In genomic region chr3:114214542-114215341, GRCh38 we compare ENCODE assay signal across 2 cellular contexts.
TF ChIP-seq lines count a peak whose summit lies in the region.

No MANE protein-coding gene starts in this region.

TF ChIP-seq in liver, 16 proteins besides CTCF, POLR2A, EP300 and RAD21:
- TF ChIP-seq FOXA2 (IDR thresholded peaks at IDR 0.05) (no peak), HNF4A (conservative IDR thresholded peaks at IDR 0.05) (no peak), SP1 (IDR thresholded peaks at IDR 0.05) (no peak), JUND (IDR thresholded peaks at IDR 0.05) (no peak), ATF3 (IDR thresholded peaks at IDR 0.05) (no peak), GABPA (IDR thresholded peaks at IDR 0.05 in 1 of 2, conservative IDR thresholded peaks at IDR 0.05 in 1 of 2) (no peak), RXRA (IDR thresholded peaks at IDR 0.05) (no peak), HNF4G (IDR thresholded peaks at IDR 0.05) (no peak), FOXA1 (IDR thresholded peaks at IDR 0.05) (no peak), YY1 (IDR thresholded peaks at IDR 0.05) (no peak), NR2F2 (IDR thresholded peaks at IDR 0.05) (no peak), TAF1 (conservative IDR thresholded peaks at IDR 0.05) (no peak), EGR1 (IDR thresholded peaks at IDR 0.05; ENCODE audit: low read depth in 2 of 2) (no peak), ZBTB33 (IDR thresholded peaks at IDR 0.05) (no peak)
- TF ChIP-seq, protein P1, sequence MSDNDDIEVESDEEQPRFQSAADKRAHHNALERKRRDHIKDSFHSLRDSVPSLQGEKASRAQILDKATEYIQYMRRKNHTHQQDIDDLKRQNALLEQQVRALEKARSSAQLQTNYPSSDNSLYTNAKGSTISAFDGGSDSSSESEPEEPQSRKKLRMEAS (IDR thresholded peaks at IDR 0.05), result no peak
- TF ChIP-seq, protein P2, sequence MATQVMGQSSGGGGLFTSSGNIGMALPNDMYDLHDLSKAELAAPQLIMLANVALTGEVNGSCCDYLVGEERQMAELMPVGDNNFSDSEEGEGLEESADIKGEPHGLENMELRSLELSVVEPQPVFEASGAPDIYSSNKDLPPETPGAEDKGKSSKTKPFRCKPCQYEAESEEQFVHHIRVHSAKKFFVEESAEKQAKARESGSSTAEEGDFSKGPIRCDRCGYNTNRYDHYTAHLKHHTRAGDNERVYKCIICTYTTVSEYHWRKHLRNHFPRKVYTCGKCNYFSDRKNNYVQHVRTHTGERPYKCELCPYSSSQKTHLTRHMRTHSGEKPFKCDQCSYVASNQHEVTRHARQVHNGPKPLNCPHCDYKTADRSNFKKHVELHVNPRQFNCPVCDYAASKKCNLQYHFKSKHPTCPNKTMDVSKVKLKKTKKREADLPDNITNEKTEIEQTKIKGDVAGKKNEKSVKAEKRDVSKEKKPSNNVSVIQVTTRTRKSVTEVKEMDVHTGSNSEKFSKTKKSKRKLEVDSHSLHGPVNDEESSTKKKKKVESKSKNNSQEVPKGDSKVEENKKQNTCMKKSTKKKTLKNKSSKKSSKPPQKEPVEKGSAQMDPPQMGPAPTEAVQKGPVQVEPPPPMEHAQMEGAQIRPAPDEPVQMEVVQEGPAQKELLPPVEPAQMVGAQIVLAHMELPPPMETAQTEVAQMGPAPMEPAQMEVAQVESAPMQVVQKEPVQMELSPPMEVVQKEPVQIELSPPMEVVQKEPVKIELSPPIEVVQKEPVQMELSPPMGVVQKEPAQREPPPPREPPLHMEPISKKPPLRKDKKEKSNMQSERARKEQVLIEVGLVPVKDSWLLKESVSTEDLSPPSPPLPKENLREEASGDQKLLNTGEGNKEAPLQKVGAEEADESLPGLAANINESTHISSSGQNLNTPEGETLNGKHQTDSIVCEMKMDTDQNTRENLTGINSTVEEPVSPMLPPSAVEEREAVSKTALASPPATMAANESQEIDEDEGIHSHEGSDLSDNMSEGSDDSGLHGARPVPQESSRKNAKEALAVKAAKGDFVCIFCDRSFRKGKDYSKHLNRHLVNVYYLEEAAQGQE (IDR thresholded peaks at IDR 0.05), result no peak
TF ChIP-seq in liver: peak in this region for 0.

TF ChIP-seq in HepG2, 621 proteins besides CTCF, POLR2A, EP300 and RAD21:
- TF ChIP-seq ZNF225 (CRISPR knock-in tag; IDR thresholded peaks at IDR 0.05), result no peak
- TF ChIP-seq ZBTB38 (CRISPR knock-in tag; IDR thresholded peaks at IDR 0.05), result no peak
- no peak for TF ChIP-seq KLF13 (CRISPR knock-in tag; IDR thresholded peaks at IDR 0.05)
- TF ChIP-seq ZNF18 (CRISPR knock-in tag; IDR thresholded peaks at IDR 0.05; ENCODE audit: insufficient replicate concordance), result no peak
- no peak for TF ChIP-seq GTF3A (CRISPR knock-in tag; conservative IDR thresholded peaks at IDR 0.05)
- no peak for TF ChIP-seq PTBP1 (IDR thresholded peaks at IDR 0.05; ENCODE audit: low read depth, low read length, poor library complexity, severe bottlenecking)
- TF ChIP-seq ZC3H4 (CRISPR knock-in tag; IDR thresholded peaks at IDR 0.05; ENCODE audit: borderline replicate concordance), result no peak
- no peak for TF ChIP-seq ZBTB7A (CRISPR knock-in tag; IDR thresholded peaks at IDR 0.05)
- no peak for TF ChIP-seq ZBED4 (CRISPR knock-in tag; IDR thresholded peaks at IDR 0.05; ENCODE audit: borderline replicate concordance)
- no peak for TF ChIP-seq POLR2G (IDR thresholded peaks at IDR 0.05; ENCODE audit: low read depth, low read length)
- no peak for TF ChIP-seq TFDP1 (CRISPR knock-in tag; IDR thresholded peaks at IDR 0.05; ENCODE audit: borderline replicate concordance)
- TF ChIP-seq HNRNPL (IDR thresholded peaks at IDR 0.05; ENCODE audit: low read depth, low read length), result no peak
- no peak for TF ChIP-seq SAFB2 (CRISPR knock-in tag; IDR thresholded peaks at IDR 0.05; ENCODE audit: borderline replicate concordance, low read depth)
- no peak for TF ChIP-seq FUBP1 (CRISPR knock-in tag; IDR thresholded peaks at IDR 0.05; ENCODE audit: borderline replicate concordance)
- TF ChIP-seq GLMP (CRISPR knock-in tag; IDR thresholded peaks at IDR 0.05; ENCODE audit: borderline replicate concordance), result no peak
- TF ChIP-seq, protein P3, sequence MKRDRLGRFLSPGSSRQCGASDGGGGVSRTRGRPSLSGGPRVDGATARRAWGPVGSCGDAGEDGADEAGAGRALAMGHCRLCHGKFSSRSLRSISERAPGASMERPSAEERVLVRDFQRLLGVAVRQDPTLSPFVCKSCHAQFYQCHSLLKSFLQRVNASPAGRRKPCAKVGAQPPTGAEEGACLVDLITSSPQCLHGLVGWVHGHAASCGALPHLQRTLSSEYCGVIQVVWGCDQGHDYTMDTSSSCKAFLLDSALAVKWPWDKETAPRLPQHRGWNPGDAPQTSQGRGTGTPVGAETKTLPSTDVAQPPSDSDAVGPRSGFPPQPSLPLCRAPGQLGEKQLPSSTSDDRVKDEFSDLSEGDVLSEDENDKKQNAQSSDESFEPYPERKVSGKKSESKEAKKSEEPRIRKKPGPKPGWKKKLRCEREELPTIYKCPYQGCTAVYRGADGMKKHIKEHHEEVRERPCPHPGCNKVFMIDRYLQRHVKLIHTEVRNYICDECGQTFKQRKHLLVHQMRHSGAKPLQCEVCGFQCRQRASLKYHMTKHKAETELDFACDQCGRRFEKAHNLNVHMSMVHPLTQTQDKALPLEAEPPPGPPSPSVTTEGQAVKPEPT (CRISPR knock-in tag; IDR thresholded peaks at IDR 0.05; ENCODE audit: low read depth), result no peak
- no peak for TF ChIP-seq ZIK1 (CRISPR knock-in tag; IDR thresholded peaks at IDR 0.05; ENCODE audit: borderline replicate concordance, low read depth)
- no peak for TF ChIP-seq NFIC (IDR thresholded peaks at IDR 0.05; ENCODE audit: low read length)
TF ChIP-seq in HepG2: peak in this region for 0.
